8 cellular contexts compared by ENCODE assay signal in the genomic region with DNA sequence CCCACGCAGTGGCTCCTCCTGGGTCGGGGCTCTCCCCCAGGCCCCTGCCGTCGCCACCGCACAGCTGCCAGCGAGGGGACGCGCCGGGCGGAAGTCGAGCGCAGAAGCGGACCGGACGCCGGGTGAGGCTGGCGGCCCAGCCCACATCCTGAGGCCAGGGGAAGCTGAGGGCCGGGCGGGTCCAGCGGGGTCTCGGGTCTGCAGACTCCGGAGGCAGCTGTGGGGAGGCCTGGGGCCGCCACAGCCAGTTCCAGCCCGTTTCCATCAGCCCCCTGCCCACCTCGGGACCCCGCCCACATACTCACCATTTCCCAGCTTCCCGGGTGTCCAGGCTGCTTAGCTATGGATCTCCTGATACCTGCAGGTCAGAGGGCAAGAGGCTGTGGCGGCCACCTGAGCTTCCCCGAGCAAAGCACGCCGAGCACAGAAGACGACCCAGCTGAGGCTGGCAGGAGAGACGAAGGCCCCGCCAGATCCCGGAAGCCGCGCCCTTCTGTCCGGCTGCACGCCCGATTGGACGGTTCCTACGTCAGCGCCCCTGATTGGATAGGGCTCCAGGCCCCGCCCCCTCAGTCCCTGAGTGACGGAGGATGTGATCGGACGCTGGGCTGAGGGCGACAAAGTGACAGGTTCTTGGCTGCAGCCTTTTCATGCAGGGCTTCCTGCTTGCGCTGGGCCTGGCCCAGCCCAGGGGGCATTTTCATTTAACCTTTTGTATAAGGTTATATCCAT. TPM values are rescaled to one million over a fixed set of nuclear protein-coding genes. Genes with fewer than 3 reads are reported as not detected.
DNase-seq lines count a peak whose midpoint lies in the region; ATAC-seq and TF ChIP-seq lines count a peak whose summit lies in the region.

No MANE protein-coding gene starts in this region.

- in situ Hi-C loops in GM13977 (cut with MboI; ENCODE audit: low pct_unique_long_range_greater_than_20kb, low sequenced_read_pairs, unreplicated experiment) = no loop called here

- POLR2A ChIA-PET in T-cell (lab: Charles Lee) = interaction anchor here (0.6 to 1.3 kb wide), 6 partner anchors 11 to 83 kb away, joined by 3 to 7 read pairs (median 3); no protein-coding TSS in a partner anchor

- under 1% methylated on average over 49 of the region's 49 CpGs for WGBS in urinary bladder

- no peaks in the 10 kb centered on the region for H3K27me3 Mint-ChIP-seq in T-cell
- no peaks in the 10 kb centered on the region for H3K27me3 Mint-ChIP-seq in progenitor cell of endocrine pancreas

- no peaks in the 10 kb centered on the region for H3K36me3 ChIP-seq in left ventricle myocardium inferior
- H3K36me3 ChIP-seq in urinary bladder (ENCODE audit: insufficient read depth) = no peaks in the 10 kb centered on the region

- CTCF ChIA-PET in T-cell (lab: Charles Lee) = no interaction called here

- H3K9me3 Mint-ChIP-seq in T-cell (peaks cover 0 to 5% (median 0%) of the 10 kb centered on the region in 3 donors), progenitor cell of endocrine pancreas (ENCODE audit: low read depth) (no peaks in the 10 kb centered on the region)

- DNase-seq in GM13977 (ENCODE audit: low spot score) = peak; percentile 95
- DNase-seq in NCI-H146 (lab: John Stamatoyannopoulos, UW) = peak; percentile 99
- peak; percentile 86 to 94 (median 92) for DNase-seq in T-cell
- peak; percentile 79 for DNase-seq in amniotic epithelial cell (ENCODE audit: low read depth)
- peak; percentile 99 for DNase-seq in left ventricle myocardium inferior
- DNase-seq in progenitor cell of endocrine pancreas (ENCODE audit: low spot score, unreplicated experiment) = peak; percentile 94

- intact Hi-C loops in left ventricle myocardium inferior (cut with micrococcal nuclease) = no loop called here

- H3K27me3 ChIP-seq in left ventricle myocardium inferior (ENCODE audit: low read depth) = no peaks in the 10 kb centered on the region

- H3K27ac ChIP-seq in left ventricle myocardium inferior (replicated peaks) (peak overlapping the region; percentile 95), urinary bladder (ENCODE audit: low read depth) (peak overlapping the region; percentile 91)

- H3K4me1 Mint-ChIP-seq in T-cell (peaks cover 54 to 72% (median 70%) of the 10 kb centered on the region in 3 donors), progenitor cell of endocrine pancreas (ENCODE audit: low read depth) (peaks cover 28% of the 10 kb centered on the region)

- peak overlapping the region; percentile 91 to 94 for H3K27ac Mint-ChIP-seq in T-cell
- peak overlapping the region; percentile 95 for H3K27ac Mint-ChIP-seq in progenitor cell of endocrine pancreas

- H3K9me3 ChIP-seq in left ventricle myocardium inferior (replicated peaks) = no peaks in the 10 kb centered on the region

- peaks cover 23% of the 10 kb centered on the region for H3K36me3 Mint-ChIP-seq in T-cell
- H3K36me3 Mint-ChIP-seq in progenitor cell of endocrine pancreas (ENCODE audit: insufficient read depth) = peaks cover 6% of the 10 kb centered on the region

- peaks cover 28% of the 10 kb centered on the region for H3K4me1 ChIP-seq in left ventricle myocardium inferior
- no peaks in the 10 kb centered on the region for H3K4me1 ChIP-seq in urinary bladder (ENCODE audit: insufficient read depth)

- peak overlapping the region; percentile 97 for H3K4me3 ChIP-seq in left ventricle myocardium inferior
- peak overlapping the region; percentile 90 for H3K4me3 ChIP-seq in urinary bladder (ENCODE audit: low read depth, low read length)

- H3K4me3 Mint-ChIP-seq in T-cell (peak overlapping the region; percentile 94), progenitor cell of endocrine pancreas (ENCODE audit: low read depth) (peak overlapping the region; percentile 94)

- ATAC-seq in HG02870 (IDR thresholded peaks at IDR 0.05; ENCODE audit: unreplicated experiment) (peak; percentile 93), T-cell (replicated peaks in 1 of 4) (peak; percentile 99)

- TF ChIP-seq CTCF in GM13977 (IDR thresholded peaks at IDR 0.05; ENCODE audit: extremely low read depth, insufficient read depth, missing control alignments) = no peak
- no peak for TF ChIP-seq CTCF in left ventricle myocardium inferior (IDR thresholded peaks at IDR 0.05; ENCODE audit: borderline replicate concordance)
- no peak for TF ChIP-seq CTCF in progenitor cell of endocrine pancreas (IDR thresholded peaks at IDR 0.05; ENCODE audit: unreplicated experiment)

RNA-seq across cellular contexts. Expression of a gene that starts 38.7 kb away (rescaled TPM):
- total RNA-seq in T-cell = 10 to 100 TPM; 17.0 to 22.1 (median 18.3) TPM
- 7.6 TPM for total RNA-seq in left ventricle myocardium inferior
- 233 and 273 TPM in 2 replicates for total RNA-seq in progenitor cell of endocrine pancreas
- total RNA-seq in urinary bladder = 116 TPM
- 2.1 TPM for polyA plus RNA-seq in urinary bladder

RNA-seq across cellular contexts. Expression of a gene that starts 45.3 kb away (rescaled TPM):
- total RNA-seq in T-cell (not detected), left ventricle myocardium inferior (not detected), progenitor cell of endocrine pancreas (not detected in 2 replicates), urinary bladder (not detected)
- polyA plus RNA-seq in urinary bladder = not detected

Comparison
In these comparisons a context has a peak if more than half of its experiments do, and no peak if none do; other contexts are left out.
1. Peak in every context shown above with its lines: DNase-seq, ATAC-seq, H3K4me3 ChIP-seq and H3K27ac ChIP-seq.